ENCODE assay signal across 10 cellular contexts in genomic region chr15:31346367-31347066, GRCh38. TPM values are rescaled to one million over a fixed set of nuclear protein-coding genes. Genes with fewer than 3 reads are reported as not detected.
DNase-seq lines count a peak whose midpoint lies in the region; ATAC-seq and TF ChIP-seq lines count a peak whose summit lies in the region.
"Had no signal": no experiment of that assay in that cellular context is flagged by ENCODE, and none has a peak within 500 bp of the region (broad histone marks: within the 10 kb centered on the region; RNA-seq: fewer than 3 reads in every experiment).

No MANE protein-coding gene starts in this region.

- no peaks in the 10 kb centered on the region for H3K36me3 ChIP-seq in SJCRH30
- H3K36me3 ChIP-seq in naive thymus-derived CD4-positive, alpha-beta T cell (ENCODE audit: control insufficient read depth in 2 of 3, insufficient read depth in 3 of 3, low read length in 3 of 3), result peaks cover 0 to 21% (median 0%) of the 10 kb centered on the region in 3 experiments

- peaks cover 21% of the 10 kb centered on the region for H3K4me1 ChIP-seq in SJCRH30
- peaks cover 98 to 100% of the 10 kb centered on the region in 2 donors for H3K4me1 ChIP-seq in naive thymus-derived CD4-positive, alpha-beta T cell (ENCODE audit: control insufficient read depth in 2 of 2, insufficient read depth in 2 of 2, low read length in 2 of 2)

- DNase-seq in GM13976 (ENCODE audit: low spot score), result peak; percentile 80
- DNase-seq in SJCRH30, result peak; percentile 56 to 66
- DNase-seq in naive thymus-derived CD4-positive, alpha-beta T cell, result peak in 1 of 9 donors; percentile 60
- DNase-seq in NCI-H187 treated with DMSO at 0.1 percent for 48 hours (lab: John Stamatoyannopoulos, UW), result no peak
- DNase-seq in NCI-H1436 treated with DMSO at 0.1 percent for 48 hours (lab: John Stamatoyannopoulos, UW), result no peak
- no peak for DNase-seq in OCI-M2 (lab: John Stamatoyannopoulos, UW; ENCODE audit: unreplicated experiment)
- no peak for DNase-seq in NCI-H1694 (lab: John Stamatoyannopoulos, UW)
- DNase-seq: aorta had no signal

- H3K27me3 Mint-ChIP-seq in naive thymus-derived CD4-positive, alpha-beta T cell, result no peaks in the 10 kb centered on the region

- intact Hi-C loops in naive thymus-derived CD4-positive, alpha-beta T cell (cut with micrococcal nuclease), result loop anchor here (1.0 to 5.0 kb wide), 8 partner anchors 8 to 130 kb away; no protein-coding TSS in a partner anchor

- H3K27ac ChIP-seq in SJCRH30, result peak overlapping the region; percentile 15; the same call in 1 of the 2 replicates
- peak overlapping the region; percentile 94 for H3K27ac ChIP-seq in naive thymus-derived CD4-positive, alpha-beta T cell (ENCODE audit: low read depth, low read length)
- H3K27ac ChIP-seq: parathyroid adenoma had no signal

- peaks cover 0 to 23% (median 0%) of the 10 kb centered on the region in 5 donors for H3K36me3 Mint-ChIP-seq in naive thymus-derived CD4-positive, alpha-beta T cell

- peak; percentile 48 for ATAC-seq in GM21576 (IDR thresholded peaks at IDR 0.05; ENCODE audit: unreplicated experiment)
- ATAC-seq in naive thymus-derived CD4-positive, alpha-beta T cell, result no peak

- CTCF ChIA-PET in naive thymus-derived CD4-positive, alpha-beta T cell (lab: Charles Lee), result interaction anchor here (0.9 to 5.8 kb wide), 9 partner anchors 10 to 144 kb away, joined by 3 to 47 read pairs (median 4); no protein-coding TSS in a partner anchor

- in situ Hi-C loops in GM13976 (cut with MboI; ENCODE audit: low sequenced_read_pairs, unreplicated experiment), result no loop called here

- no peaks in the 10 kb centered on the region for H3K27me3 ChIP-seq in SJCRH30
- H3K27me3 ChIP-seq in naive thymus-derived CD4-positive, alpha-beta T cell (ENCODE audit: control insufficient read depth in 2 of 2, insufficient read depth in 2 of 2, low read length in 2 of 2), result no peaks in the 10 kb centered on the region

- peak overlapping the region; percentile 75 to 94 (median 85) for H3K4me3 Mint-ChIP-seq in naive thymus-derived CD4-positive, alpha-beta T cell

- H3K9me3 Mint-ChIP-seq in naive thymus-derived CD4-positive, alpha-beta T cell, result no peaks in the 10 kb centered on the region

- H3K4me1 Mint-ChIP-seq in naive thymus-derived CD4-positive, alpha-beta T cell, result peaks cover 80 to 100% (median 98%) of the 10 kb centered on the region in 7 donors

- H3K27ac Mint-ChIP-seq in naive thymus-derived CD4-positive, alpha-beta T cell, result peak overlapping the region; percentile 92 to 99 (median 97)

- H3K4me3 ChIP-seq in SJCRH30, result no peak overlapping the region
- H3K4me3 ChIP-seq in naive thymus-derived CD4-positive, alpha-beta T cell (ENCODE audit: low read length), result peak overlapping the region; percentile 44

- H3K9me3 ChIP-seq in SJCRH30 (replicated peaks), result no peaks in the 10 kb centered on the region
- no peaks in the 10 kb centered on the region for H3K9me3 ChIP-seq in naive thymus-derived CD4-positive, alpha-beta T cell (ENCODE audit: control insufficient read depth in 2 of 3, low read length in 3 of 3)

- POLR2A ChIA-PET in naive thymus-derived CD4-positive, alpha-beta T cell (lab: Charles Lee), result interaction anchor here (0.6 to 25.6 kb wide), 15 partner anchors 9 to 141 kb away, joined by 3 to 529 read pairs (median 6); partner anchors contain the start of gene KLF13

- no peak for TF ChIP-seq CTCF in GM13976 (IDR thresholded peaks at IDR 0.05; ENCODE audit: borderline replicate concordance, control extremely low read depth, extremely low read depth, insufficient read depth, missing control alignments)

RNA-seq across cellular contexts. Expression of gene KLF13, which starts 19.9 kb away (rescaled TPM):
- 33.1 and 34.7 TPM in 2 replicates for total RNA-seq in SJCRH30 (2014; rRNA removed; shearing (Covaris generic))
- total RNA-seq in naive thymus-derived CD4-positive, alpha-beta T cell, result 100 to 1,000 TPM; 175 to 256 (median 199) TPM
- 10 to 100 TPM; 42.4 to 53.7 TPM for polyA plus RNA-seq in naive thymus-derived CD4-positive, alpha-beta T cell

Comparison
In these comparisons a context has a peak if more than half of its experiments do, and no peak if none do; other contexts are left out.
1. DNase-seq: peak in GM13976 (single experiment) and SJCRH30 (2 of 2); none in NCI-H187 treated with DMSO at 0.1 percent for 48 hours (single experiment), NCI-H1436 treated with DMSO at 0.1 percent for 48 hours (single experiment), OCI-M2 (single experiment) and NCI-H1694 (single experiment).